10 cellular contexts compared by ENCODE assay signal in the genomic region with DNA sequence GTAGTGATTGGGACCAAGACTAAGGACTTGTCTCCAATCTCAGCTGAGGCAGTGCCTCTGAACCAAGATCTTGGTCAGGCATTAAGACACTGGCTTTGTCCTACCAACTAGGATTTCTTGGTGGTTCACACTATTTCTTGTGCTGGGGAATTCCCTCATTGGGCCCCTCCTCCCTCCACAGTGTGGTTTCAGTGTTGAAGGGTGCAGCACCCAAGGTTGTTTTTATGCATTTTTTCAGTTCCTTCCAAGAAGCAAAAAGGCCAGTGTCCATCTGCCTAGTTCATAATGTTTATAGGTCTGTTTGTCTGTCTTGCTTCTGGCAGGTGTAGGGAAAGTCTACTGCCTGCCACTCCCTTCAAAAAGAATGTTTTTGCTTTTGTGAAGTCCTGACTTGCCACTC. TPM values are rescaled to one million over a fixed set of nuclear protein-coding genes. Genes with fewer than 3 reads are reported as not detected.
A peak's percentile ranks its signal among the peaks of the same experiment; 100 is the strongest.
DNase-seq lines count a peak whose midpoint lies in the region; ATAC-seq and TF ChIP-seq lines count a peak whose summit lies in the region.
"Had no signal": no experiment of that assay in that cellular context is flagged by ENCODE, and none has a peak within 500 bp of the region (broad histone marks: within the 10 kb centered on the region; RNA-seq: fewer than 3 reads in every experiment).

No MANE protein-coding gene starts in this region.

- peaks cover 19% of the 10 kb centered on the region for H3K4me1 Mint-ChIP-seq in activated B cell treated with CpG ODN at 0.5 μM for 24 hours
- H3K4me1 Mint-ChIP-seq in natural killer cell, result peaks cover 33 to 43% of the 10 kb centered on the region in 2 donors

- no peak overlapping the region for H3K4me3 ChIP-seq in dorsolateral prefrontal cortex

- H3K36me3 Mint-ChIP-seq in activated B cell treated with CpG ODN at 0.5 μM for 24 hours (ENCODE audit: low read depth), result peaks cover 37% of the 10 kb centered on the region
- H3K36me3 Mint-ChIP-seq in natural killer cell, result peaks cover 18% of the 10 kb centered on the region

- POLR2A ChIA-PET in activated B cell treated with CpG ODN at 0.5 μM for 24 hours (lab: Charles Lee), result interaction anchor here (0.5 kb wide), 1 partner anchor 69 kb away, joined by 3 read pairs; no protein-coding TSS in a partner anchor

- CTCF ChIA-PET in activated B cell treated with CpG ODN at 0.5 μM for 24 hours (lab: Charles Lee), result interaction anchor here (0.6 kb wide), 1 partner anchor 300 kb away, joined by 3 read pairs; no protein-coding TSS in a partner anchor

- H3K9me3 Mint-ChIP-seq in activated B cell treated with CpG ODN at 0.5 μM for 24 hours, result no peaks in the 10 kb centered on the region
- no peaks in the 10 kb centered on the region for H3K9me3 Mint-ChIP-seq in natural killer cell

- H3K27me3 ChIP-seq in dorsolateral prefrontal cortex, result no peaks in the 10 kb centered on the region

- H3K27ac Mint-ChIP-seq in activated B cell treated with CpG ODN at 0.5 μM for 24 hours (peak overlapping the region; percentile 73), natural killer cell (peak overlapping the region; percentile 71 to 81)

- peaks cover 3% of the 10 kb centered on the region for H3K27me3 Mint-ChIP-seq in activated B cell treated with CpG ODN at 0.5 μM for 24 hours
- H3K27me3 Mint-ChIP-seq in natural killer cell (ENCODE audit: low read depth in 2 of 2), result peaks cover 0 to 3% of the 10 kb centered on the region in 2 donors

- no peak overlapping the region for H3K4me3 Mint-ChIP-seq in activated B cell treated with CpG ODN at 0.5 μM for 24 hours
- H3K4me3 Mint-ChIP-seq in natural killer cell, result peak overlapping the region; percentile 77

- intact Hi-C loops in activated B cell treated with CpG ODN at 0.5 μM for 24 hours (cut with micrococcal nuclease), result loop anchor here (1.0 to 2.0 kb wide), 2 partner anchors 10 to 16 kb away; a partner anchor contains a TSS
- intact Hi-C loops in natural killer cell (cut with micrococcal nuclease), result no loop called here
- intact Hi-C loops in dorsolateral prefrontal cortex (cut with DNase I), result no loop called here

- peak overlapping the region in 1 of 59 donors; percentile 38 for H3K27ac ChIP-seq in dorsolateral prefrontal cortex

- TF ChIP-seq CTCF in activated B cell treated with CpG ODN at 0.5 μM for 24 hours (IDR thresholded peaks at IDR 0.05), result no peak
- TF ChIP-seq CTCF in natural killer cell (IDR thresholded peaks at IDR 0.05), result no peak
- no peak for TF ChIP-seq CTCF in dorsolateral prefrontal cortex (IDR thresholded peaks at IDR 0.05 in 54 of 56, conservative IDR thresholded peaks at IDR 0.05 in 2 of 56; ENCODE audit: low read depth in 1 of 56, partially characterized antibody in 56 of 56)

- ATAC-seq in HG02610 (IDR thresholded peaks at IDR 0.05; ENCODE audit: unreplicated experiment), result peak; percentile 61
- peak; percentile 85 for ATAC-seq in activated B cell treated with CpG ODN at 0.5 μM for 24 hours (ENCODE audit: low read depth)
- ATAC-seq in natural killer cell, result peak; percentile 87 to 90 (median 88)

- DNase-seq in activated CD4-positive, alpha-beta T cell treated with anti-CD3 and anti-CD28 coated beads for 48 hours, result peak; percentile 57
- no peak for DNase-seq in activated CD4-positive, alpha-beta T cell treated with anti-CD3 and anti-CD28 coated beads for 1 hour
- DNase-seq in activated B cell treated with CpG ODN at 0.5 μM for 24 hours (no peak), natural killer cell (peak; percentile 45), dorsolateral prefrontal cortex (no peak), GM03348 (ENCODE audit: low spot score) (no peak), globus pallidus (ENCODE audit: low spot score) (no peak)
- DNase-seq: midbrain, OCI-M1 had no signal

RNA-seq across cellular contexts. Expression of a gene that starts 10.6 kb away (rescaled TPM):
- 0.18 TPM in 1 of 2 replicates, not detected in the other for total RNA-seq in activated B cell treated with CpG ODN at 0.5 μM for 24 hours
- not detected for total RNA-seq in natural killer cell
- 100 to 1,000 TPM in 3 of 120 experiments, 10 to 100 TPM in 117; 10.7 to 128 (median 50.0) TPM for total RNA-seq in dorsolateral prefrontal cortex

RNA-seq across cellular contexts. Expression of a gene that starts 30.5 kb away (rescaled TPM):
- 1.9 and 2.2 TPM in 2 replicates for total RNA-seq in activated B cell treated with CpG ODN at 0.5 μM for 24 hours
- total RNA-seq in natural killer cell, result 1 to 10 TPM in 2 of 3 donors, under 1 TPM in 1; 0.56 to 4.9 (median 1.7) TPM
- total RNA-seq in dorsolateral prefrontal cortex, result 1 to 10 TPM in 112 of 120 experiments, under 1 TPM in 8; 0.15 to 7.3 (median 2.6) TPM

Comparison
In these comparisons a context has a peak if more than half of its experiments do, and no peak if none do; other contexts are left out.
1. DNase-seq: peak in activated CD4-positive, alpha-beta T cell treated with anti-CD3 and anti-CD28 coated beads for 48 hours (single experiment) and natural killer cell (single experiment); none in activated CD4-positive, alpha-beta T cell treated with anti-CD3 and anti-CD28 coated beads for 1 hour (single experiment), activated B cell treated with CpG ODN at 0.5 μM for 24 hours (single experiment), dorsolateral prefrontal cortex (0 of 10), GM03348 (single experiment) and globus pallidus (single experiment).
2. Peak in every context shown above with its lines, with median percentiles within 50 percentile points of each other: ATAC-seq.